8 cellular contexts compared by ENCODE assay signal in genomic region chr16:78122774-78123315, GRCh38. TPM values are rescaled to one million over a fixed set of nuclear protein-coding genes. Genes with fewer than 3 reads are reported as not detected.
DNase-seq lines count a peak whose midpoint lies in the region; ATAC-seq, FAIRE-seq and TF ChIP-seq lines count a peak whose summit lies in the region.

No MANE protein-coding gene starts in this region.

- H3F3A ChIP-seq in GM23248 (ENCODE audit: insufficient read depth), result no peaks in the 10 kb centered on the region
- H3F3A ChIP-seq in Loucy (ENCODE audit: low read depth), result no peaks in the 10 kb centered on the region

- no peak for TF ChIP-seq POLR2A in HepG2 (IDR thresholded peaks at IDR 0.05; ENCODE audit: insufficient read depth in 1 of 2, low read depth in 2 of 2, low read length in 2 of 2)

- intact Hi-C loops in HepG2 (cut with micrococcal nuclease; ENCODE audit: unreplicated experiment) (loop anchor here (1.0 to 10.0 kb wide), 7 partner anchors 62 to 649 kb away; no protein-coding TSS in a partner anchor), upper lobe of right lung (cut with DNase I) (loop anchor here (10.0 kb wide), 1 partner anchor 112 kb away; no protein-coding TSS in a partner anchor)

- H3K27me3 Mint-ChIP-seq in activated CD8-positive, alpha-beta memory T cell treated with anti-CD3 and anti-CD28 coated beads, Interleukin-2, amount 10 ng/mL, durations not matched to agents 7 days and 5 days, result no peaks in the 10 kb centered on the region

- peak; percentile 84 for ATAC-seq in activated CD8-positive, alpha-beta memory T cell treated with anti-CD3 and anti-CD28 coated beads, Interleukin-2, amount 10 ng/mL, durations not matched to agents 7 days and 5 days
- peak; percentile 86 for ATAC-seq in HepG2
- peak; percentile 84 for ATAC-seq in upper lobe of right lung

- H3K27me3 ChIP-seq in GM23248 (replicated peaks; ENCODE audit: insufficient read depth), result no peaks in the 10 kb centered on the region
- H3K27me3 ChIP-seq in Loucy (ENCODE audit: insufficient read depth, low read length, poor library complexity, severe bottlenecking), result no peaks in the 10 kb centered on the region
- no peaks in the 10 kb centered on the region for H3K27me3 ChIP-seq in HepG2 (ENCODE audit: control insufficient read depth in 1 of 2, insufficient read depth in 2 of 2, low read length in 2 of 2)
- H3K27me3 ChIP-seq in upper lobe of right lung, result no peaks in the 10 kb centered on the region

- TF ChIP-seq EP300 in HepG2 (IDR thresholded peaks at IDR 0.05; ENCODE audit: low read depth in 2 of 2, low read length in 2 of 2) (no peak), HepG2 (CRISPR knock-in tag; IDR thresholded peaks at IDR 0.05; ENCODE audit: borderline replicate concordance) (no peak)

- H3K36me3 ChIP-seq in GM23248 (ENCODE audit: low read depth) (no peaks in the 10 kb centered on the region), Loucy (ENCODE audit: insufficient read depth, low read length) (peaks cover 21% of the 10 kb centered on the region; the same call in 1 of the 2 replicates), HepG2 (replicated peaks in 1 of 2; ENCODE audit: control insufficient read depth in 1 of 2, insufficient read depth in 2 of 2, low read length in 2 of 2) (peaks cover 2 to 6% of the 10 kb centered on the region in 2 experiments; a peak in 4 of 5 replicates), upper lobe of right lung (no peaks in the 10 kb centered on the region)

- peak overlapping the region; percentile 55 for H3K4me3 ChIP-seq in GM23248
- peak overlapping the region; percentile 58 for H3K4me3 ChIP-seq in Loucy (ENCODE audit: low read length, poor library complexity, severe bottlenecking)
- no peak overlapping the region for H3K4me3 ChIP-seq in choroid plexus epithelial cell (ENCODE audit: low read depth, low read length)
- peak overlapping the region in 1 of 3 experiments; percentile 25; a peak in 2 of 6 replicates for H3K4me3 ChIP-seq in HepG2 (replicated peaks in 1 of 3; ENCODE audit: insufficient read depth in 1 of 3, low read depth in 2 of 3, low read length in 3 of 3)
- no peak overlapping the region for H3K4me3 ChIP-seq in upper lobe of right lung

- CTCF ChIA-PET in activated CD8-positive, alpha-beta memory T cell treated with anti-CD3 and anti-CD28 coated beads, Interleukin-2, amount 10 ng/mL, durations not matched to agents 7 days and 5 days (lab: Charles Lee), result interaction anchor here (0.9 to 1.5 kb wide), 6 partner anchors 10 to 28 kb away, joined by 3 to 4 read pairs (median 3); no protein-coding TSS in a partner anchor
- CTCF ChIA-PET in HepG2 (lab: Yijun Ruan, JAX; ENCODE audit: low intra/inter-chr PET ratio, low total read pairs), result interaction anchor here (0.6 to 2.9 kb wide), 3 partner anchors 104 to 315 kb away, joined by 3 to 38 read pairs (median 3); no protein-coding TSS in a partner anchor

- H3K4me1 Mint-ChIP-seq in activated CD8-positive, alpha-beta memory T cell treated with anti-CD3 and anti-CD28 coated beads, Interleukin-2, amount 10 ng/mL, durations not matched to agents 7 days and 5 days, result peaks cover 11% of the 10 kb centered on the region

- in situ Hi-C loops in GM23248 (cut with MboI) (loop anchor here (10.0 kb wide), 1 partner anchor 112 kb away; no protein-coding TSS in a partner anchor), HepG2 (cut with HindIII; ENCODE audit: extremely low pct_ligation_motif_present, low pct_unique_long_range_greater_than_20kb) (loop anchor here (5.0 to 25.0 kb wide), 3 partner anchors 109 to 639 kb away; no protein-coding TSS in a partner anchor)

- H3K4me3 Mint-ChIP-seq in activated CD8-positive, alpha-beta memory T cell treated with anti-CD3 and anti-CD28 coated beads, Interleukin-2, amount 10 ng/mL, durations not matched to agents 7 days and 5 days, result no peak overlapping the region

- WGBS in GM23248 (ENCODE audit: low coverage in 1 of 2, low lambda C conversion rate in 2 of 2, missing lambda C conversion rate in 2 of 2), 2 experiments, result 0 to 1% methylated on average over 4 of the region's 4 CpGs
- WGBS in HepG2 (ENCODE audit: low lambda C conversion rate), result 20% methylated on average over 4 of the region's 4 CpGs

- H3K27ac ChIP-seq in GM23248 (peak overlapping the region; percentile 16; the same call in 1 of the 2 replicates), HepG2 (ENCODE audit: extremely low read length, insufficient read depth, low read length) (peak overlapping the region; percentile 33), upper lobe of right lung (peak overlapping the region; percentile 34)

- TF ChIP-seq CTCF in Loucy (conservative IDR thresholded peaks at IDR 0.05; ENCODE audit: low read length) (peak; percentile 61), choroid plexus epithelial cell (conservative IDR thresholded peaks at IDR 0.05; ENCODE audit: low read depth, low read length) (peak; percentile 33), HepG2 (CRISPR knock-in tag; IDR thresholded peaks at IDR 0.05) (peak; percentile 61), upper lobe of right lung (IDR thresholded peaks at IDR 0.05) (peak; percentile 61)

- H3K9me3 Mint-ChIP-seq in activated CD8-positive, alpha-beta memory T cell treated with anti-CD3 and anti-CD28 coated beads, Interleukin-2, amount 10 ng/mL, durations not matched to agents 7 days and 5 days (ENCODE audit: low read depth), result no peaks in the 10 kb centered on the region

- H3K79me2 ChIP-seq in GM23248 (ENCODE audit: insufficient read depth) (no peaks in the 10 kb centered on the region), Loucy (ENCODE audit: insufficient read depth, low read length) (no peaks in the 10 kb centered on the region), HepG2 (ENCODE audit: insufficient read depth, low read length) (no peaks in the 10 kb centered on the region)

- POLR2A ChIA-PET in HepG2 (lab: Yijun Ruan, JAX), result interaction anchor here (2.8 kb wide), 1 partner anchor 11 kb away, joined by 9 read pairs; no protein-coding TSS in a partner anchor

- peak overlapping the region; percentile 70 for H3K27ac Mint-ChIP-seq in activated CD8-positive, alpha-beta memory T cell treated with anti-CD3 and anti-CD28 coated beads, Interleukin-2, amount 10 ng/mL, durations not matched to agents 7 days and 5 days

- no peaks in the 10 kb centered on the region for H4K20me1 ChIP-seq in GM23248 (ENCODE audit: insufficient read depth)
- no peaks in the 10 kb centered on the region for H4K20me1 ChIP-seq in Loucy (ENCODE audit: insufficient read depth, low read length, poor library complexity, severe bottlenecking)
- H4K20me1 ChIP-seq in HepG2 (ENCODE audit: insufficient read depth, low read length), result no peaks in the 10 kb centered on the region

- no TSS peak for BruUV-seq in HepG2 (replicated peaks; lab: Mats Ljungman, UMichigan)

- H3K9ac ChIP-seq in GM23248, result peak overlapping the region; percentile 53
- H3K9ac ChIP-seq in Loucy (ENCODE audit: low read depth, low read length, poor library complexity, severe bottlenecking), result peak overlapping the region; percentile 66
- H3K9ac ChIP-seq in HepG2 (ENCODE audit: insufficient read depth, low read depth, low read length), result no peak overlapping the region

- no peaks in the 10 kb centered on the region for H3K9me3 ChIP-seq in GM23248 (ENCODE audit: low read depth)
- no peaks in the 10 kb centered on the region for H3K9me3 ChIP-seq in Loucy (ENCODE audit: insufficient read depth, low read depth, low read length)
- no peaks in the 10 kb centered on the region for H3K9me3 ChIP-seq in HepG2 (ENCODE audit: low read length)
- no peaks in the 10 kb centered on the region for H3K9me3 ChIP-seq in upper lobe of right lung

- no peak for FAIRE-seq in HepG2 (lab: Jason Lieb, UNC)

- peak; percentile 70 for TF ChIP-seq RAD21 in HepG2 (CRISPR knock-in tag; IDR thresholded peaks at IDR 0.05)

- DNase-seq in activated CD8-positive, alpha-beta memory T cell treated with anti-CD3 and anti-CD28 coated beads, Interleukin-2, amount 10 ng/mL, durations not matched to agents 7 days and 5 days, result no peak
- no peak for DNase-seq in activated CD8-positive, alpha-beta memory T cell treated with anti-CD3 and anti-CD28 coated beads, Interleukin-2, amount 50 U/mL, for 48 hours
- peak; percentile 74 for DNase-seq in GM23248
- peak; percentile 73 to 76 for DNase-seq in SHP77 (lab: John Stamatoyannopoulos, UW)
- peak; percentile 65 for DNase-seq in choroid plexus epithelial cell (ENCODE audit: low read depth)
- DNase-seq in HepG2 (ENCODE audit: low spot score), result peak; percentile 75
- no peak for DNase-seq in upper lobe of right lung

- no peaks in the 10 kb centered on the region for H3K9me2 ChIP-seq in GM23248 (ENCODE audit: insufficient read depth)
- H3K9me2 ChIP-seq in Loucy (replicated peaks; ENCODE audit: low read depth, low read length), result no peaks in the 10 kb centered on the region

- H3K4me2 ChIP-seq in GM23248 (ENCODE audit: unreplicated experiment), result peak overlapping the region; percentile 77
- peak overlapping the region; percentile 83 for H3K4me2 ChIP-seq in Loucy (ENCODE audit: low read depth, low read length, poor library complexity, severe bottlenecking)
- H3K4me2 ChIP-seq in HepG2 (ENCODE audit: low read depth, low read length), result peak overlapping the region; percentile 57

- peaks cover 10% of the 10 kb centered on the region for H3K36me3 Mint-ChIP-seq in activated CD8-positive, alpha-beta memory T cell treated with anti-CD3 and anti-CD28 coated beads, Interleukin-2, amount 10 ng/mL, durations not matched to agents 7 days and 5 days

- H2AFZ ChIP-seq in GM23248 (peak overlapping the region; percentile 82), Loucy (ENCODE audit: low read length) (peak overlapping the region; percentile 80; the same call in 1 of the 2 replicates), HepG2 (ENCODE audit: low read length) (no peak overlapping the region)

- H3K4me1 ChIP-seq in GM23248 (ENCODE audit: insufficient read depth) (peaks cover 3% of the 10 kb centered on the region; the same call in 1 of the 2 replicates), Loucy (ENCODE audit: insufficient read depth, low read length, poor library complexity, severe bottlenecking) (peaks cover 3% of the 10 kb centered on the region), HepG2 (ENCODE audit: insufficient read depth, low read length) (peaks cover 37% of the 10 kb centered on the region), upper lobe of right lung (peaks cover 8% of the 10 kb centered on the region)

RNA-seq across cellular contexts. Expression of gene WWOX, which starts 23.4 kb away (rescaled TPM):
- total RNA-seq in activated CD8-positive, alpha-beta memory T cell treated with anti-CD3 and anti-CD28 coated beads, Interleukin-2, amount 10 ng/mL, durations not matched to agents 7 days and 5 days, result 10 to 100 TPM; 25.2 to 38.8 TPM
- total RNA-seq in GM23248 (2014; rRNA removed; shearing (Covaris generic)), result 6.6 and 20.7 TPM in 2 replicates
- polyA plus RNA-seq in GM23248 (2016; fragmentation: Nextera tagmentation; extraction: Ambion mirVana) (3.8 and 4.5 TPM in 2 replicates), HepG2 (2011; rRNA removed) (9.1 and 9.2 TPM in 2 replicates)
- total RNA-seq in HepG2 (2016; rRNA removed; fragmentation: Illumina TruSeq; extraction: Trizol) (37.4 and 38.4 TPM in 2 replicates), upper lobe of right lung (17.0 TPM)
- total RNA-seq in HepG2 (2016; cell fraction: cytosol; rRNA removed; fragmentation: Illumina TruSeq; extraction: Trizol; ENCODE audit: low read depth), result 28.6 and 30.1 TPM in 2 replicates
- total RNA-seq in HepG2 (2016; cell fraction: insoluble cytoplasmic fraction; rRNA removed; fragmentation: Illumina TruSeq; extraction: Trizol), result 33.0 and 44.5 TPM in 2 replicates
- 27.1 and 28.3 TPM in 2 replicates for total RNA-seq in HepG2 (2016; cell fraction: membrane; rRNA removed; fragmentation: Illumina TruSeq; extraction: Trizol)
- total RNA-seq in HepG2 (2016; cell fraction: nucleus; rRNA removed; fragmentation: Illumina TruSeq; extraction: Trizol), result 57.3 and 68.9 TPM in 2 replicates
- polyA plus RNA-seq in HepG2 (2011; cell fraction: cytosol; rRNA removed), result 10.3 and 11.0 TPM in 2 replicates
- polyA plus RNA-seq in HepG2 (2011; cell fraction: nucleus; rRNA removed), result 13.4 and 16.3 TPM in 2 replicates
- polyA plus RNA-seq in HepG2 (2012), result 12.3 and 16.1 TPM in 2 replicates
- 19.9 and 21.6 TPM in 2 replicates for polyA plus RNA-seq in HepG2 (2016; cell fraction: cytosol; fragmentation: Illumina TruSeq; extraction: Trizol; ENCODE audit: low read depth)
- polyA plus RNA-seq in HepG2 (2016; cell fraction: insoluble cytoplasmic fraction; fragmentation: Illumina TruSeq; extraction: Trizol; ENCODE audit: low read depth), result 30.1 and 30.5 TPM in 2 replicates
- polyA plus RNA-seq in HepG2 (2016; cell fraction: membrane; fragmentation: Illumina TruSeq; extraction: Trizol; ENCODE audit: low read depth), result 18.9 and 20.9 TPM in 2 replicates
- 21.5 and 23.3 TPM in 2 replicates for polyA plus RNA-seq in HepG2 (2016; cell fraction: nucleus; fragmentation: Illumina TruSeq; extraction: Trizol; ENCODE audit: insufficient read depth, low read depth)
- polyA minus RNA-seq in HepG2 (2011; rRNA and poly(A)+ RNA removed; ENCODE audit: low replicate concordance), result 10.8 and 21.8 TPM in 2 replicates
- polyA minus RNA-seq in HepG2 (2011; cell fraction: cytosol; rRNA and poly(A)+ RNA removed), result 7.3 and 12.1 TPM in 2 replicates
- polyA minus RNA-seq in HepG2 (2011; cell fraction: nucleus; rRNA and poly(A)+ RNA removed), result 38.3 and 50.0 TPM in 2 replicates

Comparison
In these comparisons a context has a peak if more than half of its experiments do, and no peak if none do; other contexts are left out.
1. DNase-seq: peak in GM23248 (single experiment), SHP77 (2 of 2), choroid plexus epithelial cell (single experiment) and HepG2 (single experiment); none in activated CD8-positive, alpha-beta memory T cell treated with anti-CD3 and anti-CD28 coated beads, Interleukin-2, amount 10 ng/mL, durations not matched to agents 7 days and 5 days (single experiment), activated CD8-positive, alpha-beta memory T cell treated with anti-CD3 and anti-CD28 coated beads, Interleukin-2, amount 50 U/mL, for 48 hours (single experiment) and upper lobe of right lung (single experiment).
2. H3K4me3 ChIP-seq: peak in GM23248 (single experiment) and Loucy (single experiment); none in choroid plexus epithelial cell (single experiment) and upper lobe of right lung (single experiment).
3. Peak in every context shown above with its lines, with median percentiles within 50 percentile points of each other: ATAC-seq, H3K27ac ChIP-seq, H3K4me2 ChIP-seq and CTCF ChIP-seq.